8 cellular contexts compared by ENCODE assay signal in genomic region chr19:13952154-13953020, GRCh38. TPM values are rescaled to one million over a fixed set of nuclear protein-coding genes. Genes with fewer than 3 reads are reported as not detected.
DNase-seq lines count a peak whose midpoint lies in the region; ATAC-seq, FAIRE-seq and TF ChIP-seq lines count a peak whose summit lies in the region.

Gene DCAF15 (plus strand): TSS chr19:13952509. CDS start chr19:13952513, 4 bp downstream.

- H3K9me3 ChIP-seq in adipocyte (ENCODE audit: control insufficient read depth, low read length) (no peaks in the 10 kb centered on the region), pancreas (no peaks in the 10 kb centered on the region), tibial artery (no peaks in the 10 kb centered on the region)

- 0% methylated on average over 47 to 58 of the region's 68 CpGs for WGBS in pancreas, 2 donors

- H3K27ac ChIP-seq in pancreas (peak within 1 kb of the TSS; percentile 17 to 57 (median 34)), tibial artery (peak within 1 kb of the TSS; percentile 81 to 87)

- no peaks in the 10 kb centered on the region for H3K27me3 ChIP-seq in adipocyte (replicated peaks; ENCODE audit: control insufficient read depth, insufficient read depth, low read length)
- H3K27me3 ChIP-seq in pancreas, result no peaks in the 10 kb centered on the region
- H3K27me3 ChIP-seq in tibial artery, result no peaks in the 10 kb centered on the region

- H3K4me1 ChIP-seq in adipocyte (ENCODE audit: control insufficient read depth, insufficient read depth, low read length), result peaks cover 8% of the 10 kb centered on the region
- peaks cover 6 to 9% (median 8%) of the 10 kb centered on the region in 3 donors for H3K4me1 ChIP-seq in pancreas
- H3K4me1 ChIP-seq in tibial artery, result peaks cover 0 to 16% (median 12%) of the 10 kb centered on the region in 4 donors

- TF ChIP-seq CTCF in GM12875 (IDR thresholded peaks at IDR 0.05; ENCODE audit: borderline replicate concordance, insufficient read depth, low read depth, low read length), result no peak
- no peak for TF ChIP-seq CTCF in pancreas (IDR thresholded peaks at IDR 0.05)
- no peak for TF ChIP-seq CTCF in tibial artery (IDR thresholded peaks at IDR 0.05)

- ATAC-seq in HG02798 (IDR thresholded peaks at IDR 0.05; ENCODE audit: poor library complexity, unreplicated experiment) (peak; percentile 98), Right ventricle myocardium superior (ENCODE audit: poor library complexity) (peak; percentile 96), pancreas (peak; percentile 97 to 99 (median 98))

- DNase-seq in NCI-H1436 (lab: John Stamatoyannopoulos, UW) (peak; percentile 99), T follicular helper cell (ENCODE audit: low read depth) (peak; percentile 98), adipocyte (ENCODE audit: low read depth) (peak; percentile 100), Right ventricle myocardium superior (peak; percentile 99), pancreas (peak; percentile 96 to 100 (median 99)), tibial artery (peak; percentile 99 to 100)

- peak within 1 kb of the TSS; percentile 80 for H3K9ac ChIP-seq in adipocyte (ENCODE audit: low read length)

- intact Hi-C loops in Right ventricle myocardium superior (cut with DNase I), result no loop called here
- intact Hi-C loops in pancreas (cut with DNase I), result no loop called here
- intact Hi-C loops in tibial artery (cut with DNase I; ENCODE audit: low total_unique reads), result no loop called here

- peak within 1 kb of the TSS; percentile 83 for H3K4me3 ChIP-seq in GM12875 (ENCODE audit: low read depth, low read length)
- H3K4me3 ChIP-seq in adipocyte (ENCODE audit: low read length), result peak within 1 kb of the TSS; percentile 85
- H3K4me3 ChIP-seq in pancreas, result peak within 1 kb of the TSS; percentile 46 to 76 (median 59)
- H3K4me3 ChIP-seq in tibial artery, result peak within 1 kb of the TSS; percentile 86 to 96

- FAIRE-seq in pancreas (lab: Jason Lieb, UNC), result peak; percentile 82

- H3K36me3 ChIP-seq in adipocyte (ENCODE audit: control insufficient read depth, insufficient read depth, low read length, severe bottlenecking) (peaks cover 24% of the 10 kb centered on the region), pancreas (peaks cover 5 to 12% (median 8%) of the 10 kb centered on the region in 3 donors), tibial artery (peaks cover 18 to 35% (median 18%) of the 10 kb centered on the region in 3 donors)

RNA-seq across cellular contexts. Expression of gene DCAF15, which starts in this region (rescaled TPM):
- total RNA-seq in Right ventricle myocardium superior (15.4 TPM), pancreas (10 to 100 TPM in 3 of 6 donors, 1 to 10 TPM in 3; 7.8 to 15.2 (median 10.3) TPM)
- polyA plus RNA-seq in pancreas, result 10 to 100 TPM; 37.8 to 50.7 TPM

Comparison
In these comparisons a context has a peak if more than half of its experiments do, and no peak if none do; other contexts are left out.
1. Peak in every context shown above with its lines: DNase-seq, ATAC-seq, H3K4me3 ChIP-seq and H3K27ac ChIP-seq.